ENCODE assay signal across 8 cellular contexts in genomic region chr20:34875657-34876160, GRCh38. TPM values are rescaled to one million over a fixed set of nuclear protein-coding genes. Genes with fewer than 3 reads are reported as not detected.
DNase-seq lines count a peak whose midpoint lies in the region; ATAC-seq and TF ChIP-seq lines count a peak whose summit lies in the region.

No MANE protein-coding gene starts in this region.

- peak overlapping the region in 1 of 2 experiments; percentile 90 for H2BK12ac ChIP-seq in mesenchymal stem cell (ENCODE audit: low read length in 2 of 2)

- no peaks in the 10 kb centered on the region for H3K27me3 ChIP-seq in mesenchymal stem cell (ENCODE audit: control insufficient read depth in 1 of 2, insufficient read depth in 1 of 2, low read length in 2 of 2)

- WGBS in mesenchymal stem cell, result 22% methylated on average over 9 of the region's 10 CpGs

- peak overlapping the region; percentile 61 to 91 for H3K18ac ChIP-seq in mesenchymal stem cell (ENCODE audit: low read depth in 1 of 2, low read length in 2 of 2)

- peaks cover 18% of the 10 kb centered on the region for H3K4me1 ChIP-seq in mesenchymal stem cell (ENCODE audit: control insufficient read depth, insufficient read depth, low read depth, low read length)

- no peak for TF ChIP-seq POLR2A in erythroblast (IDR thresholded peaks at IDR 0.05; ENCODE audit: low read length)

- H3K4me2 ChIP-seq in mesenchymal stem cell (ENCODE audit: low read length, poor library complexity, severe bottlenecking), result peak overlapping the region; percentile 19

- H3K4ac ChIP-seq in mesenchymal stem cell (ENCODE audit: low read depth in 1 of 2, low read length in 2 of 2), result peak overlapping the region in 1 of 2 experiments; percentile 89

- ATAC-seq in HG02571 (IDR thresholded peaks at IDR 0.05; ENCODE audit: unreplicated experiment) (peak; percentile 18), GM21529 (IDR thresholded peaks at IDR 0.05; ENCODE audit: unreplicated experiment) (no peak)

- H3K27ac ChIP-seq in 22Rv1 (peak overlapping the region; percentile 85), angular gyrus (ENCODE audit: low read depth, low read length) (peak overlapping the region; percentile 87), mesenchymal stem cell (ENCODE audit: low read length, poor library complexity, severe bottlenecking) (peak overlapping the region; percentile 47)

- no peaks in the 10 kb centered on the region for H3K9me3 ChIP-seq in mesenchymal stem cell (ENCODE audit: control insufficient read depth, low read length)

- no peak overlapping the region for H3K23ac ChIP-seq in mesenchymal stem cell (ENCODE audit: low read length in 2 of 2)

- H2AFZ ChIP-seq in mesenchymal stem cell (ENCODE audit: low read depth, low read length), result peak overlapping the region; percentile 66

- H2AK5ac ChIP-seq in mesenchymal stem cell (ENCODE audit: low read length, severe bottlenecking), result no peak overlapping the region

- H3K14ac ChIP-seq in mesenchymal stem cell (ENCODE audit: low read length in 2 of 2), result no peak overlapping the region

- TF ChIP-seq CTCF in 22Rv1 (IDR thresholded peaks at IDR 0.05), result peak; percentile 34

- no peak overlapping the region for H2BK5ac ChIP-seq in mesenchymal stem cell (ENCODE audit: low read depth, low read length, poor library complexity, severe bottlenecking)

- H4K91ac ChIP-seq in mesenchymal stem cell (ENCODE audit: low read length), result no peak overlapping the region

- peaks cover 27% of the 10 kb centered on the region for H3K79me1 ChIP-seq in mesenchymal stem cell (replicated peaks; ENCODE audit: low read length, poor library complexity, severe bottlenecking)

- DNase-seq in mesenchymal stem cell (no peak), cerebellar nuclear complex (lab: John Stamatoyannopoulos, UW) (no peak), foreskin melanocyte (no peak), erythroblast (lab: John Stamatoyannopoulos, UW) (no peak)

- H2BK120ac ChIP-seq in mesenchymal stem cell (ENCODE audit: low read depth, low read length), result no peak overlapping the region

- no peak overlapping the region for H4K8ac ChIP-seq in mesenchymal stem cell (ENCODE audit: low read length)

- no peaks in the 10 kb centered on the region for H3K36me3 ChIP-seq in mesenchymal stem cell (ENCODE audit: control insufficient read depth in 1 of 2, insufficient read depth in 2 of 2, low read depth in 1 of 2, low read length in 2 of 2)

- peak overlapping the region; percentile 64 for H3K9ac ChIP-seq in mesenchymal stem cell (ENCODE audit: low read length)

- peak overlapping the region; percentile 47 to 68 for H3K4me3 ChIP-seq in mesenchymal stem cell (ENCODE audit: insufficient read depth in 1 of 2, low read depth in 1 of 2, low read length in 2 of 2)

- peak overlapping the region; percentile 0 for H2BK15ac ChIP-seq in mesenchymal stem cell (ENCODE audit: low read depth, poor library complexity, severe bottlenecking)

RNA-seq across cellular contexts. Expression of gene ACSS2, which starts 0.7 kb away (rescaled TPM):
- polyA plus RNA-seq in mesenchymal stem cell (2013, experiment 1 of 2), result 76.1 TPM
- polyA plus RNA-seq in mesenchymal stem cell (2013, experiment 2 of 2), result 72.3 TPM

RNA-seq across cellular contexts. Expression of gene GGT7, which starts 3.1 kb away (rescaled TPM):
- 15.1 TPM for polyA plus RNA-seq in mesenchymal stem cell (2013, experiment 1 of 2)
- polyA plus RNA-seq in mesenchymal stem cell (2013, experiment 2 of 2), result 14.4 TPM

RNA-seq across cellular contexts. Expression of gene NCOA6, which starts 50.3 kb away (rescaled TPM):
- polyA plus RNA-seq in mesenchymal stem cell (2013, experiment 1 of 2), result 28.3 TPM
- polyA plus RNA-seq in mesenchymal stem cell (2013, experiment 2 of 2), result 25.6 TPM
